In genomic region chr11:113305440-113306336, GRCh38 we compare ENCODE assay signal across 8 cellular contexts. TPM values are rescaled to one million over a fixed set of nuclear protein-coding genes. Genes with fewer than 3 reads are reported as not detected.
DNase-seq lines count a peak whose midpoint lies in the region; ATAC-seq lines count a peak whose summit lies in the region.

No MANE protein-coding gene starts in this region.

- H3K4me1 ChIP-seq in mesendoderm (ENCODE audit: control insufficient read depth, low read depth, low read length): no peaks in the 10 kb centered on the region

- no peak overlapping the region for H3K4me3 ChIP-seq in mesendoderm (ENCODE audit: low read length)

- no peak overlapping the region for H3K23ac ChIP-seq in mesendoderm (ENCODE audit: low read length)

- no peak overlapping the region for H2BK120ac ChIP-seq in mesendoderm (ENCODE audit: low read depth, low read length)

- no peak overlapping the region for H3K4ac ChIP-seq in mesendoderm (ENCODE audit: low read depth, low read length)

- no peak overlapping the region for H3K9ac ChIP-seq in mesendoderm (ENCODE audit: low read length)

- H2BK5ac ChIP-seq in mesendoderm (ENCODE audit: low read length): no peak overlapping the region

- no peaks in the 10 kb centered on the region for H3K27me3 ChIP-seq in mesendoderm (ENCODE audit: insufficient read depth, low read length, poor library complexity)

- no peaks in the 10 kb centered on the region for H3K36me3 ChIP-seq in mesendoderm (ENCODE audit: control insufficient read depth, insufficient read depth, low read length)

- H4K5ac ChIP-seq in mesendoderm (ENCODE audit: low read length): no peak overlapping the region

- no CpG with 5 or more reads among the region's 12 CpGs for WGBS in mesendoderm (ENCODE audit: extremely low coverage, insufficient coverage, low lambda C conversion rate)

- H4K8ac ChIP-seq in mesendoderm (ENCODE audit: low read depth, low read length): no peak overlapping the region

- peak; percentile 75 to 87 for DNase-seq in NCI-H2081 (lab: John Stamatoyannopoulos, UW)
- DNase-seq in NCI-H2081 treated with DMSO at 0.1 percent for 48 hours (lab: John Stamatoyannopoulos, UW): no peak
- peak; percentile 41 for DNase-seq in NCI-H446 treated with DMSO at 0.1 percent for 48 hours (lab: John Stamatoyannopoulos, UW)
- DNase-seq in activated CD4-positive, alpha-beta T cell treated with anti-CD3 and anti-CD28 coated beads, Interleukin-2, amount 50 U/mL, for 48 hours: peak; percentile 75 to 78
- DNase-seq in ecto neural progenitor cell (ENCODE audit: low spot score): peak; percentile 78
- DNase-seq in mesendoderm: peak; percentile 73
- DNase-seq in stimulated activated CD8-positive, alpha-beta memory T cell treated with anti-CD3 and anti-CD28 coated beads, Interleukin-2, amount 100 ng/mL, for 48 hours (ENCODE audit: low read depth in 2 of 2): peak; percentile 41 to 50

- no peak overlapping the region for H3K56ac ChIP-seq in mesendoderm (ENCODE audit: low read length)

- H3K4me2 ChIP-seq in mesendoderm (ENCODE audit: low read length): no peak overlapping the region

- H3K79me2 ChIP-seq in mesendoderm (ENCODE audit: control insufficient read depth, insufficient read depth, low read length): no peaks in the 10 kb centered on the region

- no peaks in the 10 kb centered on the region for H3K79me1 ChIP-seq in mesendoderm (ENCODE audit: low read length)

- H3K27ac ChIP-seq in mesendoderm (ENCODE audit: low read depth, low read length): no peak overlapping the region

- no peak overlapping the region for H2AK5ac ChIP-seq in mesendoderm (ENCODE audit: low read length)

- peak; percentile 73 for ATAC-seq in HG02943 (IDR thresholded peaks at IDR 0.05; ENCODE audit: low read depth, unreplicated experiment)

- no peak overlapping the region for H2BK15ac ChIP-seq in mesendoderm (replicated peaks; ENCODE audit: low read depth)

- H3K18ac ChIP-seq in mesendoderm (ENCODE audit: low read length): no peak overlapping the region

RNA-seq across cellular contexts. Expression of gene TTC12, which starts 8.7 kb away (rescaled TPM):
- 5.7 TPM for polyA plus RNA-seq in mesendoderm (2013, experiment 1 of 2)
- polyA plus RNA-seq in mesendoderm (2013, experiment 2 of 2): 5.0 TPM
